10 cellular contexts compared by ENCODE assay signal in the genomic region with DNA sequence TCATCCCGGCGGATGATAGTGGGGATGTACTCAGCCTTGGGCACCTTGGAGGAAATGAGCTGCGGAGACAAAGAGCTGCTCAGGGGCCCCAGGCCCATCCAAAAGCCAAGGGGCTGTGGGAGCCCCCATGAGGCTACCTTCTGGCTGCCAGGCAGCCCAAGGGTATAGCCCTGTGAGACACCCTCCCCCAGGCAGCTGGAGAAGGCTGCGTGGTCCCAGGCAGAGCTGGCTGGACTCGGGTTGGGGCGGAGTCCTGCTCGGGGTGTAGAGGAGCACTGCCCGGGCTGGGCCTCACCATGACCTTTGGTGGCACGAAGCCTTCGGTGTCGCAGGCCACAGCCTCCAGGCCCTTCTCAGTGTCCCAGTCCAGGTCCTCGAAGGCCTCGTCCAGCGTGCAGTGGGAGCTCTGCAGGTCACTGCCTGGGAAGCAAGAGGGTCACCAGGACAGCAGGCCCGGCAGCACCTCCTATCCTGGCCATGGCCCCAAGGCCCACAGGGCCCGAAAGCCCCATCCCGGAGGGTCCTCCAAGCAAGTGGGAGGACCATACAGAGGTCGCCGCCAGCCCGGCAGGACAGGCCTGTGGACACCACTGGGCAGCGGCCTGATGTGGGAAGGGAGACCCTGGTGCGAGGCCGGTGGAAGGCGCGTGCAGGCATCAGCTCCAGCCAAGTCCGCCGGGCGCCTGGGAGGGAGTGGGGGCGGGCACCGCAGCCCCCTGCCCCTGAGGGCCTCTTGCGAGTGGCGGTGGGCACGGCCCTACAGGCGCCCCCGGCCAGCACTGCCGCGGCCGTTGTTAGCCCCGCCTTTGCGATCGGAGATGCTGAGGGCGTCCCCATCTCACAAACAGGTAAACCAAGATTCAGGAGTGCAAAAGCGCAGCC. TPM values are rescaled to one million over a fixed set of nuclear protein-coding genes. Genes with fewer than 3 reads are reported as not detected.
DNase-seq lines count a peak whose midpoint lies in the region; ATAC-seq and TF ChIP-seq lines count a peak whose summit lies in the region.
"Had no signal": no experiment of that assay in that cellular context is flagged by ENCODE, and none has a peak within 500 bp of the region (broad histone marks: within the 10 kb centered on the region; RNA-seq: fewer than 3 reads in every experiment).

No MANE protein-coding gene starts in this region.

- H3K9me3 ChIP-seq in breast epithelium = no peaks in the 10 kb centered on the region
- H3K9me3 ChIP-seq in uterus = no peaks in the 10 kb centered on the region

- POLR2A ChIA-PET in MCF 10A (lab: Yijun Ruan, JAX) = no interaction called here

- no peak overlapping the region for H3K27ac Mint-ChIP-seq in MCF 10A (ENCODE audit: low read depth, unreplicated experiment)
- peak overlapping the region in 1 of 2 donors; percentile 79 for H3K27ac Mint-ChIP-seq in natural killer cell

- H3K4me1 Mint-ChIP-seq in MCF 10A (ENCODE audit: insufficient read depth, unreplicated experiment) (peaks cover 9% of the 10 kb centered on the region), natural killer cell (peaks cover 6 to 52% of the 10 kb centered on the region in 2 donors)

- DNase-seq in breast epithelium (ENCODE audit: low spot score in 2 of 2) (no peak), MCF 10A (ENCODE audit: unreplicated experiment) (no peak), epithelial cell of esophagus (ENCODE audit: low read depth) (no peak), natural killer cell (peak; percentile 30), uterus (peak; percentile 38 to 40), NOMO-1 (lab: John Stamatoyannopoulos, UW; ENCODE audit: unreplicated experiment in 2 of 2) (no peak), COR-L47 (lab: John Stamatoyannopoulos, UW) (no peak)
- no peak for DNase-seq in stimulated activated naive CD4-positive, alpha-beta T cell treated with Interleukin-2 at 50 U/mL for 16 hours (lab: John Stamatoyannopoulos, UW)

- H3K27me3 ChIP-seq in breast epithelium (no peaks in the 10 kb centered on the region), uterus (no peaks in the 10 kb centered on the region)

- no TSS peak for BruUV-seq in MCF 10A (replicated peaks; lab: Mats Ljungman, UMichigan)

- TF ChIP-seq POLR2A in breast epithelium (IDR thresholded peaks at IDR 0.05) (no peak), uterus (IDR thresholded peaks at IDR 0.05) (no peak)

- TF ChIP-seq CTCF in breast epithelium (IDR thresholded peaks at IDR 0.05) = no peak
- TF ChIP-seq CTCF in MCF 10A (IDR thresholded peaks at IDR 0.05; ENCODE audit: unreplicated experiment) = no peak
- TF ChIP-seq CTCF in epithelial cell of esophagus (IDR thresholded peaks at IDR 0.05; ENCODE audit: insufficient read depth, low read depth, low read length, missing control alignments) = no peak
- no peak for TF ChIP-seq CTCF in natural killer cell (IDR thresholded peaks at IDR 0.05)
- no peak for TF ChIP-seq CTCF in uterus (IDR thresholded peaks at IDR 0.05)

- no peaks in the 10 kb centered on the region for H3K27me3 Mint-ChIP-seq in MCF 10A (ENCODE audit: insufficient read depth, unreplicated experiment)
- no peaks in the 10 kb centered on the region for H3K27me3 Mint-ChIP-seq in natural killer cell (ENCODE audit: low read depth in 2 of 2)

- peaks cover 6% of the 10 kb centered on the region for H3K36me3 Mint-ChIP-seq in MCF 10A (ENCODE audit: insufficient read depth, unreplicated experiment)
- no peaks in the 10 kb centered on the region for H3K36me3 Mint-ChIP-seq in natural killer cell

- H3K4me3 ChIP-seq in breast epithelium = peak overlapping the region; percentile 24 to 58 (median 49)
- peak overlapping the region; percentile 54 for H3K4me3 ChIP-seq in epithelial cell of esophagus (ENCODE audit: low read length)
- H3K4me3 ChIP-seq in uterus = no peak overlapping the region

- H3K9me3 Mint-ChIP-seq in MCF 10A (ENCODE audit: unreplicated experiment) (no peaks in the 10 kb centered on the region), natural killer cell (no peaks in the 10 kb centered on the region)

- no peak overlapping the region for H3K27ac ChIP-seq in breast epithelium
- H3K27ac ChIP-seq in uterus = no peak overlapping the region

- H3K4me3 Mint-ChIP-seq in MCF 10A (ENCODE audit: unreplicated experiment) (no peak overlapping the region), natural killer cell (peak overlapping the region; percentile 76)

- intact Hi-C loops in breast epithelium (cut with DNase I; ENCODE audit: low total_unique reads) = no loop called here
- intact Hi-C loops in MCF 10A (cut with micrococcal nuclease) = no loop called here
- intact Hi-C loops in natural killer cell (cut with micrococcal nuclease) = no loop called here
- intact Hi-C loops in uterus (cut with DNase I; ENCODE audit: low total_unique reads) = no loop called here

- H3K4me1 ChIP-seq in breast epithelium (no peaks in the 10 kb centered on the region), uterus (peaks cover 0 to 11% of the 10 kb centered on the region in 2 donors)

- H3K36me3 ChIP-seq in breast epithelium = no peaks in the 10 kb centered on the region
- H3K36me3 ChIP-seq in uterus = no peaks in the 10 kb centered on the region

- ATAC-seq in natural killer cell = no peak

- CTCF ChIA-PET in MCF 10A (lab: Yijun Ruan, JAX) = interaction anchor here (0.6 to 1.8 kb wide), 3 partner anchors 7 to 325 kb away, joined by 3 to 5 read pairs (median 3); a partner anchor contains a TSS

RNA-seq across cellular contexts. Expression of a gene that starts 6.1 kb away (rescaled TPM):
- 10 to 100 TPM; 30.9 to 38.4 (median 37.4) TPM for total RNA-seq in breast epithelium
- 37.8 and 43.1 TPM in 2 replicates for total RNA-seq in MCF 10A (2022)
- 100 to 1,000 TPM in 1 of 3 donors, 10 to 100 TPM in 2; 78.1 to 111 (median 87.8) TPM for total RNA-seq in natural killer cell
- total RNA-seq in uterus = 10 to 100 TPM; 17.4 to 40.7 (median 32.1) TPM

RNA-seq across cellular contexts. Expression of a gene that starts 11.8 kb away (rescaled TPM):
- total RNA-seq in breast epithelium (1 to 10 TPM in 2 of 3 donors, not detected in 1; 2.0 to 3.2 TPM), MCF 10A (2022) (not detected in 2 replicates), natural killer cell (not detected), uterus (under 1 TPM in 1 of 4 donors, not detected in 3; 0.21 TPM)
- total RNA-seq: GM12878, PC-3 had no signal

RNA-seq across cellular contexts. Expression of a gene that starts 29.8 kb away (rescaled TPM):
- total RNA-seq in breast epithelium (10 to 100 TPM in 1 of 3 donors, 1 to 10 TPM in 2; 2.9 to 13.8 (median 4.6) TPM), MCF 10A (2022) (8.2 and 8.9 TPM in 2 replicates), natural killer cell (1 to 10 TPM; 4.7 to 10.0 (median 7.7) TPM), uterus (10 to 100 TPM in 1 of 4 donors, 1 to 10 TPM in 2, under 1 TPM in 1; 0.29 to 13.3 (median 3.4) TPM)
- total RNA-seq: GM12878 had no signal

RNA-seq across cellular contexts. Expression of a gene that starts 30.0 kb away (rescaled TPM):
- total RNA-seq in breast epithelium (10 to 100 TPM in 2 of 3 donors, 1 to 10 TPM in 1; 7.7 to 28.7 (median 20.6) TPM), MCF 10A (2022) (17.1 and 23.9 TPM in 2 replicates), natural killer cell (10 to 100 TPM; 28.0 to 35.3 (median 29.6) TPM), uterus (10 to 100 TPM; 11.8 to 49.0 (median 31.5) TPM)

Comparison
In these comparisons a context has a peak if more than half of its experiments do, and no peak if none do; other contexts are left out.
1. DNase-seq: peak in natural killer cell (single experiment) and uterus (2 of 2); none in breast epithelium (0 of 2), MCF 10A (single experiment), epithelial cell of esophagus (single experiment), stimulated activated naive CD4-positive, alpha-beta T cell treated with Interleukin-2 at 50 U/mL for 16 hours (single experiment), NOMO-1 (0 of 2) and COR-L47 (single experiment).
2. H3K4me3 ChIP-seq: peak in breast epithelium (3 of 3) and epithelial cell of esophagus (single experiment); none in uterus (0 of 2).